Comparison of ENCODE assay signal across 2 cellular contexts in genomic region chr4:159105761-159106243, GRCh38.
A peak's percentile ranks its signal among the peaks of the same experiment; 100 is the strongest.
TF ChIP-seq lines count a peak whose summit lies in the region.

No MANE protein-coding gene starts in this region.

TF ChIP-seq in PFSK-1, 5 proteins besides CTCF, POLR2A, EP300 and RAD21 (continued from another document):
- no peak for TF ChIP-seq TAF1 (IDR thresholded peaks at IDR 0.05; ENCODE audit: borderline replicate concordance, insufficient read depth, low read length)
- no peak for TF ChIP-seq POLR2AphosphoS5 (IDR thresholded peaks at IDR 0.05; ENCODE audit: low read depth, low read length)

TF ChIP-seq in neural cell, 6 proteins besides CTCF, POLR2A, EP300 and RAD21 (continued from another document):
- TF ChIP-seq REST (IDR thresholded peaks at IDR 0.05; ENCODE audit: borderline replicate concordance) (peak; percentile 5), SMC3 (conservative IDR thresholded peaks at IDR 0.05; ENCODE audit: poor library complexity) (no peak), TAF1 (IDR thresholded peaks at IDR 0.05; ENCODE audit: low read depth) (no peak)
